ENCODE assay signal across 25 cellular contexts in genomic region chr19:32227561-32228165, GRCh38.
A peak's percentile ranks its signal among the peaks of the same experiment; 100 is the strongest.
DNase-seq lines count a peak whose midpoint lies in the region; ATAC-seq, FAIRE-seq and TF ChIP-seq lines count a peak whose summit lies in the region.
"Had no signal": no experiment of that assay in that cellular context is flagged by ENCODE, and none has a peak within 500 bp of the region (broad histone marks: within the 10 kb centered on the region; RNA-seq: fewer than 3 reads in every experiment).

No MANE protein-coding gene starts in this region.

- H3K27me3 Mint-ChIP-seq in activated naive CD8-positive, alpha-beta T cell treated with anti-CD3 and anti-CD28 coated beads for 36 hours: peaks cover 51% of the 10 kb centered on the region
- H3K27me3 Mint-ChIP-seq in activated naive CD8-positive, alpha-beta T cell treated with anti-CD3 and anti-CD28 coated beads, Interleukin-2, amount 50 U/mL, for 24 hours: peaks cover 31% of the 10 kb centered on the region
- H3K27me3 Mint-ChIP-seq in stimulated activated naive CD8-positive, alpha-beta T cell treated with anti-CD3 and anti-CD28 coated beads, Interleukin-15, amount 100 ng/mL, for 72 hours: peaks cover 61% of the 10 kb centered on the region

- H3K79me2 ChIP-seq in H1 (ENCODE audit: control insufficient read depth in 1 of 2, insufficient read depth in 2 of 2, low read length in 2 of 2): no peaks in the 10 kb centered on the region

- peak; percentile 26 to 55 (median 53); a peak in 3 of 4 replicates for TF ChIP-seq CTCF in H1 (IDR thresholded peaks at IDR 0.05; ENCODE audit: control extremely low read depth in 1 of 3, insufficient read depth in 1 of 3, low read depth in 1 of 3, low read length in 3 of 3)
- no peak for TF ChIP-seq CTCF in breast epithelium (IDR thresholded peaks at IDR 0.05)

- intact Hi-C loops in breast epithelium (cut with DNase I; ENCODE audit: low total_unique reads): no loop called here

- no peaks in the 10 kb centered on the region for H3K9me3 Mint-ChIP-seq in activated naive CD8-positive, alpha-beta T cell treated with anti-CD3 and anti-CD28 coated beads for 36 hours
- no peaks in the 10 kb centered on the region for H3K9me3 Mint-ChIP-seq in activated naive CD8-positive, alpha-beta T cell treated with anti-CD3 and anti-CD28 coated beads, Interleukin-2, amount 50 U/mL, for 24 hours
- no peaks in the 10 kb centered on the region for H3K9me3 Mint-ChIP-seq in stimulated activated naive CD8-positive, alpha-beta T cell treated with anti-CD3 and anti-CD28 coated beads, Interleukin-15, amount 100 ng/mL, for 72 hours
- H3K9me3 Mint-ChIP-seq: CD8-positive, alpha-beta memory T cell had no signal

- H3K9ac ChIP-seq in H1 (replicated peaks in 1 of 4; ENCODE audit: extremely low read depth in 1 of 4, low read depth in 3 of 4, low read length in 3 of 4): no peak overlapping the region
- H3K9ac ChIP-seq: KMS-11 had no signal

- H3K9me3 ChIP-seq in H1 (ENCODE audit: insufficient read depth in 2 of 2, low read depth in 1 of 2, low read length in 1 of 2) (no peaks in the 10 kb centered on the region), breast epithelium (no peaks in the 10 kb centered on the region)
- H3K9me3 ChIP-seq: HAP-1 had no signal

- no peak overlapping the region for H3K14ac ChIP-seq in H1 (ENCODE audit: insufficient read length)

- no peak overlapping the region for H2BK120ac ChIP-seq in H1 (replicated peaks; ENCODE audit: low read depth, low read length)

- H4K20me1 ChIP-seq in H1 (replicated peaks in 1 of 2; ENCODE audit: control insufficient read depth in 1 of 2, insufficient read depth in 2 of 2, low read length in 2 of 2): no peaks in the 10 kb centered on the region

- H2BK5ac ChIP-seq in H1 (ENCODE audit: low read depth, low read length): no peak overlapping the region

- no peak for DNase-seq in activated naive CD8-positive, alpha-beta T cell treated with anti-CD3 and anti-CD28 coated beads for 36 hours
- no peak for DNase-seq in activated naive CD8-positive, alpha-beta T cell treated with anti-CD3 and anti-CD28 coated beads, Interleukin-2, amount 50 U/mL, for 24 hours
- DNase-seq in H1 (ENCODE audit: low read depth in 1 of 2, low spot score in 2 of 2): peak in 1 of 2 experiments; percentile 63
- DNase-seq in islet precursor cell: peak; percentile 50
- DNase-seq in NCI-H1105 (lab: John Stamatoyannopoulos, UW): no peak
- no peak for DNase-seq in breast epithelium (ENCODE audit: low spot score in 2 of 2)
- DNase-seq in stimulated activated naive CD8-positive, alpha-beta T cell treated with anti-CD3 and anti-CD28 coated beads, Interleukin-15, amount 100 ng/mL, for 72 hours: no peak
- DNase-seq in medulla oblongata (ENCODE audit: extremely low spot score): no peak
- DNase-seq: Calu3; CD8-positive, alpha-beta memory T cell; EL; GF-D8; NCI-H1105 treated with DMSO at 0.1 percent for 48 hours; NCI-H2029 treated with DMSO at 0.1 percent for 48 hours; NCI-H2171; NCI-H345; NCI-H524; NCI-H774; OCI-M1 had no signal

- no peak overlapping the region for H2BK15ac ChIP-seq in H1 (ENCODE audit: low read length)

- 0 out of 2 replicates have a peak overlapping the region, but pooled peaks have one; percentile 25 for H2AFZ ChIP-seq in H1 (ENCODE audit: low read length)

- peak overlapping the region; percentile 11 for H3K4me3 Mint-ChIP-seq in activated naive CD8-positive, alpha-beta T cell treated with anti-CD3 and anti-CD28 coated beads for 36 hours
- no peak overlapping the region for H3K4me3 Mint-ChIP-seq in activated naive CD8-positive, alpha-beta T cell treated with anti-CD3 and anti-CD28 coated beads, Interleukin-2, amount 50 U/mL, for 24 hours
- no peak overlapping the region for H3K4me3 Mint-ChIP-seq in stimulated activated naive CD8-positive, alpha-beta T cell treated with anti-CD3 and anti-CD28 coated beads, Interleukin-15, amount 100 ng/mL, for 72 hours
- H3K4me3 Mint-ChIP-seq: CD8-positive, alpha-beta memory T cell had no signal

- H3K36me3 Mint-ChIP-seq in activated naive CD8-positive, alpha-beta T cell treated with anti-CD3 and anti-CD28 coated beads for 36 hours: no peaks in the 10 kb centered on the region
- H3K36me3 Mint-ChIP-seq in activated naive CD8-positive, alpha-beta T cell treated with anti-CD3 and anti-CD28 coated beads, Interleukin-2, amount 50 U/mL, for 24 hours (ENCODE audit: low read depth): no peaks in the 10 kb centered on the region
- H3K36me3 Mint-ChIP-seq: CD8-positive, alpha-beta memory T cell had no signal

- peaks cover 11% of the 10 kb centered on the region for H3K4me1 Mint-ChIP-seq in activated naive CD8-positive, alpha-beta T cell treated with anti-CD3 and anti-CD28 coated beads for 36 hours
- H3K4me1 Mint-ChIP-seq in activated naive CD8-positive, alpha-beta T cell treated with anti-CD3 and anti-CD28 coated beads, Interleukin-2, amount 50 U/mL, for 24 hours: peaks cover 3% of the 10 kb centered on the region
- H3K4me1 Mint-ChIP-seq in stimulated activated naive CD8-positive, alpha-beta T cell treated with anti-CD3 and anti-CD28 coated beads, Interleukin-15, amount 100 ng/mL, for 72 hours: peaks cover 20% of the 10 kb centered on the region

- no peak overlapping the region for H2AK5ac ChIP-seq in H1 (ENCODE audit: low read depth, low read length)

- H3K27ac ChIP-seq in H1 (ENCODE audit: low read depth, low read length) (no peak overlapping the region), breast epithelium (no peak overlapping the region)
- H3K27ac ChIP-seq: C4-2B, KMS-11 had no signal

- no peak overlapping the region for H4K8ac ChIP-seq in H1 (ENCODE audit: extremely low read depth, insufficient read depth, low read length)

- no peak for ATAC-seq in activated naive CD8-positive, alpha-beta T cell treated with anti-CD3 and anti-CD28 coated beads, Interleukin-2, amount 50 U/mL, for 24 hours
- no peak for ATAC-seq in stimulated activated naive CD8-positive, alpha-beta T cell treated with anti-CD3 and anti-CD28 coated beads, Interleukin-15, amount 100 ng/mL, for 72 hours
- ATAC-seq: Right ventricle myocardium inferior had no signal

- no peak for FAIRE-seq in H1 (lab: Jason Lieb, UNC)
- FAIRE-seq: GM19239, HTR-8/SVneo had no signal

- 79% methylated on average over 29 of the region's 29 CpGs; no CpG with 5 or more reads in 1 of the 2 experiments for WGBS in H1 (ENCODE audit: extremely low coverage in 1 of 2, insufficient coverage in 1 of 2, insufficient read length in 1 of 2, insufficient replicate concordance in 2 of 2, low coverage in 1 of 2, low lambda C conversion rate in 2 of 2, missing lambda C conversion rate in 1 of 2), 2 experiments

- TF ChIP-seq EP300 in H1 (IDR thresholded peaks at IDR 0.05; ENCODE audit: borderline replicate concordance in 1 of 2, low read depth in 2 of 2, low read length in 2 of 2): no peak

- no peak overlapping the region for H3K56ac ChIP-seq in H1 (replicated peaks; ENCODE audit: insufficient read length, low read depth, low read length)

- H3K4me3 ChIP-seq in H1 (ENCODE audit: extremely low read depth in 1 of 4, insufficient read depth in 2 of 4, low read depth in 3 of 4, low read length in 4 of 4) (no peak overlapping the region), breast epithelium (no peak overlapping the region)
- H3K4me3 ChIP-seq: HAP-1 had no signal

- TF ChIP-seq POLR2A in H1 (IDR thresholded peaks at IDR 0.05; ENCODE audit: control extremely low read depth in 1 of 2, low read depth in 2 of 2, low read length in 2 of 2) (no peak), breast epithelium (IDR thresholded peaks at IDR 0.05) (no peak)

- H3K27me3 ChIP-seq in H1 (replicated peaks in 1 of 4; ENCODE audit: control insufficient read depth in 3 of 4, extremely low read depth in 1 of 4, insufficient read depth in 3 of 4, low read length in 3 of 4) (peaks cover 1 to 17% (median 12%) of the 10 kb centered on the region in 4 experiments), breast epithelium (peaks cover 0 to 36% of the 10 kb centered on the region in 2 donors)

- POLR2A ChIA-PET in H1 (lab: Charles Lee; ENCODE audit: partially characterized antibody): no interaction called here

- CTCF ChIA-PET in H1 (lab: Charles Lee; ENCODE audit: partially characterized antibody): interaction anchor here (0.8 kb wide), 2 partner anchors 60 to 572 kb away, joined by 3 read pairs; no protein-coding TSS in a partner anchor

- peaks cover 9% of the 10 kb centered on the region; the same call in 1 of the 2 replicates for H3K23me2 ChIP-seq in H1 (ENCODE audit: low read depth, low read length)

- H3K4me1 ChIP-seq in H1 (replicated peaks in 1 of 4; ENCODE audit: control insufficient read depth in 3 of 4, insufficient read depth in 4 of 4, low read length in 3 of 4) (peaks cover 0 to 5% (median 3%) of the 10 kb centered on the region in 4 experiments; a peak in 4 of 7 replicates), breast epithelium (no peaks in the 10 kb centered on the region)
- H3K4me1 ChIP-seq: HAP-1 had no signal

- no peak overlapping the region for H3K23ac ChIP-seq in H1 (ENCODE audit: insufficient read length)

- no peak overlapping the region for H4K91ac ChIP-seq in H1 (replicated peaks; ENCODE audit: insufficient read length, low read length)

- no peaks in the 10 kb centered on the region for H3K79me1 ChIP-seq in H1 (ENCODE audit: low read depth, low read length)

- H3K4me2 ChIP-seq in H1 (ENCODE audit: insufficient read depth in 1 of 2, low read depth in 2 of 2, low read length in 2 of 2): no peak overlapping the region
- H3K4me2 ChIP-seq: KMS-11 had no signal

- no peak overlapping the region for H3K4ac ChIP-seq in H1 (replicated peaks; ENCODE audit: insufficient read length, low read depth, low read length)

- H3K36me3 ChIP-seq in H1 (ENCODE audit: control insufficient read depth in 2 of 4, insufficient read depth in 4 of 4, low read length in 3 of 4) (no peaks in the 10 kb centered on the region), breast epithelium (no peaks in the 10 kb centered on the region)
- H3K36me3 ChIP-seq: HAP-1 had no signal

- peak; percentile 26 to 36; a peak in 3 of 4 replicates for TF ChIP-seq RAD21 in H1 (IDR thresholded peaks at IDR 0.05 in 1 of 2, conservative IDR thresholded peaks at IDR 0.05 in 1 of 2; ENCODE audit: low read depth in 2 of 2, low read length in 2 of 2)

- H3K18ac ChIP-seq in H1 (ENCODE audit: extremely low read depth, low read length): no peak overlapping the region

- H3K27ac Mint-ChIP-seq in activated naive CD8-positive, alpha-beta T cell treated with anti-CD3 and anti-CD28 coated beads for 36 hours: no peak overlapping the region
- no peak overlapping the region for H3K27ac Mint-ChIP-seq in activated naive CD8-positive, alpha-beta T cell treated with anti-CD3 and anti-CD28 coated beads, Interleukin-2, amount 50 U/mL, for 24 hours
- peak overlapping the region in 1 of 2 donors; percentile 57 for H3K27ac Mint-ChIP-seq in stimulated activated naive CD8-positive, alpha-beta T cell treated with anti-CD3 and anti-CD28 coated beads, Interleukin-15, amount 100 ng/mL, for 72 hours

- H4K5ac ChIP-seq in H1 (ENCODE audit: insufficient read length, low read depth, low read length): no peak overlapping the region

- peak overlapping the region; percentile 50; the same call in 1 of the 2 replicates for H2BK12ac ChIP-seq in H1 (ENCODE audit: low read depth, low read length)

- no peak overlapping the region for H2BK20ac ChIP-seq in H1 (ENCODE audit: low read length)

TF ChIP-seq in H1, 55 proteins besides CTCF, POLR2A, EP300 and RAD21 (continues in another document):
- TF ChIP-seq KDM1A (IDR thresholded peaks at IDR 0.05; ENCODE audit: borderline replicate concordance, low read length): peak; percentile 89; the same call in 1 of the 2 replicates
- no peak for TF ChIP-seq SP2 (IDR thresholded peaks at IDR 0.05; ENCODE audit: low read length)

Comparison
In these comparisons a context has a peak if more than half of its experiments do, and no peak if none do; other contexts are left out.
1. CTCF ChIP-seq: peak in H1 (3 of 3); none in breast epithelium (0 of 3).